8 cellular contexts compared by ENCODE assay signal in the genomic region with DNA sequence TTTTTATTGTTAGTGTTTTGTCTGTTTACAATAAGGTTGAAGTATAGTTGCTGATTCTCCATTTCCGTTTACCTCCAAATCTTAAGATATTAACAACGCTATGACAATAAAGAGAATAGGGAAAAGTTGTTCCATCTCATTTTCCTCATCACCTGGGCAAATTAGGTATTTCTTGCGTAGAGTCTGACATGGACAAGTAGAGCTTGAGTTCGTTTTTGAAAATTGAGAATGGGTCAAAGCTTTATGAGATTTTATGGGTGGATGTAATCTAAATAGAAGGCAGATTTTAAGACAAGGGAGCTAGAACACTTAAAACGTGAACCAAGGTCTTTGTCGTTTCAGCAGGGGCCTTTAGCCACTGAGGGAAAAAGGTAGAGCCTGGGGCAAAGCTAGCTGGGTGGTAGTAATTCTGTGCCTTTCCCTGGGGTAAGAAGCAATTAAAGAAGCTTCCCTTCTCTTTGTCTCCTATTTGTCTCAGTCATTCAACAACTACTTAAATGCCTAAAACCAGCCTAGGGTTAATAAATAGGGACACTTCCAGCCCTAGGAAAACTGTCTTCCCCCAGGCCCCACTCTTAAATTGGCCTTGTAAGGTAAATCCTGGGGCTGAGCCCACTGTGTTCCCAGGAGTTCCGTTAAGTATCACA. TPM values are rescaled to one million over a fixed set of nuclear protein-coding genes. Genes with fewer than 3 reads are reported as not detected.
DNase-seq lines count a peak whose midpoint lies in the region; ATAC-seq and TF ChIP-seq lines count a peak whose summit lies in the region.

No MANE protein-coding gene starts in this region.

- peak overlapping the region; percentile 82 for H3K4me2 ChIP-seq in HCT116 (ENCODE audit: low read length)

- DNase-seq in A172 (ENCODE audit: low spot score), result peak; percentile 2
- no peak for DNase-seq in HCT116 (ENCODE audit: low read depth, low spot score)
- DNase-seq in body of pancreas, result no peak
- DNase-seq in SKM-1 (lab: John Stamatoyannopoulos, UW; ENCODE audit: unreplicated experiment), result no peak
- no peak for DNase-seq in stimulated activated CD4-positive, alpha-beta T cell treated with anti-CD3 and anti-CD28 coated beads, Interleukin-2, amount 100 ng/mL, for 24 hours
- no peak for DNase-seq in DMS114 treated with DMSO at 0.1 percent for 48 hours (lab: John Stamatoyannopoulos, UW; ENCODE audit: unreplicated experiment)

- intact Hi-C loops in HCT116 (cut with micrococcal nuclease), result no loop called here
- intact Hi-C loops in body of pancreas (cut with DNase I), result no loop called here

- ATAC-seq in HCT116, result no peak
- ATAC-seq in body of pancreas, result no peak
- ATAC-seq in GM18868 (IDR thresholded peaks at IDR 0.05; ENCODE audit: unreplicated experiment), result no peak

- H3K4me3 ChIP-seq in HCT116 (replicated peaks in 1 of 2; ENCODE audit: low read depth in 1 of 2, low read length in 2 of 2) (peak overlapping the region; percentile 77 to 91), body of pancreas (peak overlapping the region in 1 of 2 donors; percentile 94), mononuclear cell (ENCODE audit: low read length) (peak overlapping the region; percentile 93)

- TSS peak; percentile 98 for BruUV-seq in HCT116 (replicated peaks; lab: Mats Ljungman, UMichigan)

- peak overlapping the region; percentile 97 for H3K27ac ChIP-seq in HCT116 (ENCODE audit: low read depth, low read length)
- peak overlapping the region; percentile 85 to 99 (median 94) for H3K27ac ChIP-seq in body of pancreas

- H3K9me3 ChIP-seq in HCT116 (ENCODE audit: control insufficient read depth in 1 of 2, insufficient read depth in 1 of 2, low read depth in 1 of 2, low read length in 2 of 2), result no peaks in the 10 kb centered on the region
- no peaks in the 10 kb centered on the region for H3K9me3 ChIP-seq in body of pancreas
- H3K9me3 ChIP-seq in mononuclear cell (ENCODE audit: low read depth, low read length), result no peaks in the 10 kb centered on the region

- TF ChIP-seq CTCF in HCT116 (IDR thresholded peaks at IDR 0.05 in 2 of 3, conservative IDR thresholded peaks at IDR 0.05 in 1 of 3; ENCODE audit: borderline replicate concordance in 1 of 3, insufficient read depth in 1 of 3, low read depth in 2 of 3, low read length in 2 of 3) (no peak), body of pancreas (IDR thresholded peaks at IDR 0.05) (no peak)

- RAD21 ChIA-PET in HCT116 (lab: Charles Lee; ENCODE audit: low non-redundant PET in 1 of 2, low total read pairs in 2 of 2, uncharacterized antibody in 2 of 2, unreplicated experiment in 2 of 2), result no interaction called here

- peaks cover 40% of the 10 kb centered on the region for H3K79me2 ChIP-seq in HCT116 (ENCODE audit: insufficient read depth, low read length)

- POLR2A ChIA-PET in HCT116 (lab: Charles Lee), result no interaction called here

- no peaks in the 10 kb centered on the region; a peak in 1 of 4 replicates for H3K36me3 ChIP-seq in HCT116 (ENCODE audit: control insufficient read depth in 1 of 2, insufficient read depth in 2 of 2, low read length in 2 of 2)
- no peaks in the 10 kb centered on the region for H3K36me3 ChIP-seq in body of pancreas (replicated peaks in 1 of 2; ENCODE audit: insufficient read depth in 1 of 2, low read depth in 2 of 2)

- H3K4me1 ChIP-seq in HCT116 (ENCODE audit: control insufficient read depth in 1 of 2, insufficient read depth in 2 of 2, low read length in 2 of 2) (peaks cover 5 to 14% of the 10 kb centered on the region in 2 experiments; a peak in 3 of 4 replicates), body of pancreas (peaks cover 32% of the 10 kb centered on the region), mononuclear cell (ENCODE audit: insufficient read depth, low read length) (peaks cover 3% of the 10 kb centered on the region)

- H2AFZ ChIP-seq in HCT116 (ENCODE audit: low read depth, low read length, poor library complexity, severe bottlenecking), result peak overlapping the region; percentile 10

- no peaks in the 10 kb centered on the region for H4K20me1 ChIP-seq in HCT116 (ENCODE audit: insufficient read depth)

- H3K27me3 ChIP-seq in HCT116 (ENCODE audit: insufficient read depth, low read length) (no peaks in the 10 kb centered on the region), body of pancreas (no peaks in the 10 kb centered on the region), mononuclear cell (ENCODE audit: insufficient read depth, low read length) (no peaks in the 10 kb centered on the region)

- TF ChIP-seq RAD21 in HCT116 (IDR thresholded peaks at IDR 0.05; ENCODE audit: low read depth), result no peak

- 7 to 12% methylated on average over 7 of the region's 7 CpGs for WGBS in body of pancreas, 2 donors

- H3K9me2 ChIP-seq in HCT116 (ENCODE audit: insufficient read depth), result no peaks in the 10 kb centered on the region

- no peak for TF ChIP-seq POLR2A in HCT116 (IDR thresholded peaks at IDR 0.05; ENCODE audit: borderline replicate concordance, extremely low read depth, insufficient read depth, insufficient read length)
- TF ChIP-seq POLR2A in body of pancreas (IDR thresholded peaks at IDR 0.05), result no peak

- peak overlapping the region; percentile 83 for H3K9ac ChIP-seq in HCT116 (ENCODE audit: low read length)

- CTCF ChIA-PET in HCT116 (lab: Charles Lee), result interaction anchor here (1.2 kb wide), 1 partner anchor 22 kb away, joined by 3 read pairs; no protein-coding TSS in a partner anchor

TF ChIP-seq in HCT116, 20 proteins besides CTCF, POLR2A, EP300 and RAD21:
- TF ChIP-seq FOSL1 (IDR thresholded peaks at IDR 0.05; ENCODE audit: low read depth) (no peak), EGR1 (IDR thresholded peaks at IDR 0.05; ENCODE audit: low read depth) (no peak), JUND (IDR thresholded peaks at IDR 0.05) (0 out of 2 replicates have a peak, but pooled peaks have one; percentile 4)

RNA-seq across cellular contexts. Expression of a gene that starts 0.6 kb away (rescaled TPM):
- total RNA-seq in A172 (2014; rRNA removed; shearing (Covaris generic)), result 25.1 and 28.8 TPM in 2 replicates
- total RNA-seq in HCT116 (2021; ENCODE audit: unreplicated experiment) (19.1 TPM), body of pancreas (10 to 100 TPM; 14.0 to 26.7 TPM), mononuclear cell (25.5 TPM)
- 21.1 and 24.7 TPM in 2 replicates for polyA plus RNA-seq in HCT116 (2012)

RNA-seq across cellular contexts. Expression of a gene that starts 53.9 kb away (rescaled TPM):
- total RNA-seq in A172 (2014; rRNA removed; shearing (Covaris generic)), result 41.3 and 44.3 TPM in 2 replicates
- total RNA-seq in HCT116 (2021; ENCODE audit: unreplicated experiment) (41.2 TPM), body of pancreas (10 to 100 TPM; 11.2 to 17.9 TPM), mononuclear cell (38.1 TPM)
- polyA plus RNA-seq in HCT116 (2012), result 18.2 and 25.1 TPM in 2 replicates
